17 cellular contexts compared by ENCODE assay signal in genomic region chr12:66197413-66198055, GRCh38. TPM values are rescaled to one million over a fixed set of nuclear protein-coding genes. Genes with fewer than 3 reads are reported as not detected.
DNase-seq lines count a peak whose midpoint lies in the region; TF ChIP-seq lines count a peak whose summit lies in the region.
"Had no signal": no experiment of that assay in that cellular context is flagged by ENCODE, and none has a peak within 500 bp of the region (broad histone marks: within the 10 kb centered on the region; RNA-seq: fewer than 3 reads in every experiment).

No MANE protein-coding gene starts in this region.

- H4K91ac ChIP-seq in mesenchymal stem cell (ENCODE audit: low read length), result no peak overlapping the region

- 88% methylated on average over 3 of the region's 3 CpGs for WGBS in mesenchymal stem cell

- no peak overlapping the region for H3K4me2 ChIP-seq in mesenchymal stem cell (ENCODE audit: low read length, poor library complexity, severe bottlenecking)
- H3K4me2 ChIP-seq: SK-N-SH had no signal

- H3K23ac ChIP-seq in mesenchymal stem cell (ENCODE audit: low read length in 2 of 2), result no peak overlapping the region

- H3K4me3 ChIP-seq in choroid plexus epithelial cell (ENCODE audit: low read depth, low read length) (no peak overlapping the region), mesenchymal stem cell (ENCODE audit: insufficient read depth in 1 of 2, low read depth in 1 of 2, low read length in 2 of 2) (peak overlapping the region in 1 of 2 experiments; percentile 42)
- H3K4me3 ChIP-seq: ascending aorta had no signal

- no peak overlapping the region for H4K8ac ChIP-seq in mesenchymal stem cell (ENCODE audit: low read length)

- H3K18ac ChIP-seq in mesenchymal stem cell (ENCODE audit: low read depth in 1 of 2, low read length in 2 of 2), result no peak overlapping the region

- H2AFZ ChIP-seq in mesenchymal stem cell (ENCODE audit: low read depth, low read length), result no peak overlapping the region

- H3K4me1 ChIP-seq in mesenchymal stem cell (ENCODE audit: control insufficient read depth, insufficient read depth, low read depth, low read length), result no peaks in the 10 kb centered on the region

- peaks cover 0 to 10% of the 10 kb centered on the region in 2 experiments for H3K27me3 ChIP-seq in mesenchymal stem cell (ENCODE audit: control insufficient read depth in 1 of 2, insufficient read depth in 1 of 2, low read length in 2 of 2)
- H3K27me3 ChIP-seq: ascending aorta had no signal

- no peak overlapping the region for H3K14ac ChIP-seq in mesenchymal stem cell (ENCODE audit: low read length in 2 of 2)

- no peaks in the 10 kb centered on the region for H3K79me1 ChIP-seq in mesenchymal stem cell (replicated peaks; ENCODE audit: low read length, poor library complexity, severe bottlenecking)

- H3K9ac ChIP-seq in mesenchymal stem cell (ENCODE audit: low read length), result peak overlapping the region; percentile 69
- H3K9ac ChIP-seq: SK-N-SH had no signal

- H3K36me3 ChIP-seq in mesenchymal stem cell (ENCODE audit: control insufficient read depth in 1 of 2, insufficient read depth in 2 of 2, low read depth in 1 of 2, low read length in 2 of 2), result peaks cover 0 to 6% of the 10 kb centered on the region in 2 experiments

- no peak overlapping the region for H3K4ac ChIP-seq in mesenchymal stem cell (ENCODE audit: low read depth in 1 of 2, low read length in 2 of 2)

- TF ChIP-seq CTCF in choroid plexus epithelial cell (conservative IDR thresholded peaks at IDR 0.05; ENCODE audit: low read depth, low read length), result no peak

- no peak overlapping the region for H2BK12ac ChIP-seq in mesenchymal stem cell (ENCODE audit: low read length in 2 of 2)

- H2BK5ac ChIP-seq in mesenchymal stem cell (ENCODE audit: low read depth, low read length, poor library complexity, severe bottlenecking), result no peak overlapping the region

- H2BK120ac ChIP-seq in mesenchymal stem cell (ENCODE audit: low read depth, low read length), result no peak overlapping the region

- no peak overlapping the region for H2BK15ac ChIP-seq in mesenchymal stem cell (ENCODE audit: low read depth, poor library complexity, severe bottlenecking)

- no peak overlapping the region for H3K27ac ChIP-seq in mesenchymal stem cell (ENCODE audit: low read length, poor library complexity, severe bottlenecking)
- H3K27ac ChIP-seq: ascending aorta had no signal

- DNase-seq in AG20443 (ENCODE audit: low spot score) (peak; percentile 27), HCEC 1CT (peak; percentile 23), choroid plexus epithelial cell (ENCODE audit: low read depth) (peak; percentile 35), mesenchymal stem cell (no peak), NCI-H1105 treated with DMSO at 0.1 percent for 48 hours (lab: John Stamatoyannopoulos, UW) (no peak), NCI-H526 treated with DMSO at 0.1 percent for 48 hours (lab: John Stamatoyannopoulos, UW) (no peak), GM19240 (ENCODE audit: insufficient read length, low spot score) (no peak)
- no peak for DNase-seq in activated CD4-positive, CD25-positive, alpha-beta regulatory T cell (lab: John Stamatoyannopoulos, UW)
- DNase-seq: activated CD4-positive, alpha-beta T cell treated with anti-CD3 and anti-CD28 coated beads, Interleukin-2, amount 10 ng/mL, durations not matched to agents 7 days and 5 days; COR-L47; head of caudate nucleus; immature natural killer cell; NCI-H2029 treated with DMSO at 0.1 percent for 48 hours; NCI-H510A; SK-N-SH; stimulated activated naive CD4-positive, alpha-beta T cell treated with Interleukin-2 at 50 U/mL for 16 hours had no signal

- peaks cover 5% of the 10 kb centered on the region for H3K9me3 ChIP-seq in mesenchymal stem cell (ENCODE audit: control insufficient read depth, low read length)
- H3K9me3 ChIP-seq: ascending aorta, SK-N-SH had no signal

- H2AK5ac ChIP-seq in mesenchymal stem cell (ENCODE audit: low read length, severe bottlenecking), result no peak overlapping the region

RNA-seq across cellular contexts. Expression of gene IRAK3, which starts 8.5 kb away (rescaled TPM):
- polyA plus RNA-seq in mesenchymal stem cell (2013, experiment 1 of 2), result 0.58 TPM
- 0.92 TPM for polyA plus RNA-seq in mesenchymal stem cell (2013, experiment 2 of 2)
- polyA plus RNA-seq: SK-N-SH had no signal

RNA-seq across cellular contexts. Expression of gene TMBIM4, which starts 27.7 kb away (rescaled TPM):
- 76.8 TPM for polyA plus RNA-seq in mesenchymal stem cell (2013, experiment 1 of 2)
- 70.1 TPM for polyA plus RNA-seq in mesenchymal stem cell (2013, experiment 2 of 2)

Comparison
In these comparisons a context has a peak if more than half of its experiments do, and no peak if none do; other contexts are left out.
1. DNase-seq: peak in AG20443 (single experiment), HCEC 1CT (single experiment) and choroid plexus epithelial cell (single experiment); none in mesenchymal stem cell (single experiment), NCI-H1105 treated with DMSO at 0.1 percent for 48 hours (single experiment), NCI-H526 treated with DMSO at 0.1 percent for 48 hours (single experiment), GM19240 (single experiment) and activated CD4-positive, CD25-positive, alpha-beta regulatory T cell (0 of 4).